ENCODE assay signal across 8 cellular contexts in genomic region chrX:15854712-15855561, GRCh38. TPM values are rescaled to one million over a fixed set of nuclear protein-coding genes. Genes with fewer than 3 reads are reported as not detected.
A peak's percentile ranks its signal among the peaks of the same experiment; 100 is the strongest.
DNase-seq lines count a peak whose midpoint lies in the region; ATAC-seq, FAIRE-seq and TF ChIP-seq lines count a peak whose summit lies in the region.

AP1S2 (minus strand) TSS chrX:15854813; CDS start chrX:15852524, 2,289 bp downstream.

- H3K4me1 ChIP-seq in keratinocyte (ENCODE audit: control insufficient read depth, extremely low read depth, insufficient read depth, low read length): peaks cover 14% of the 10 kb centered on the region

- ATAC-seq in HG03432 (IDR thresholded peaks at IDR 0.05; ENCODE audit: unreplicated experiment): peak; percentile 94

- H3K4me2 ChIP-seq in keratinocyte (ENCODE audit: control insufficient read depth, extremely low read depth, insufficient read depth, low read depth, low read length): peak within 1 kb of the TSS; percentile 92

- H3K9ac ChIP-seq in keratinocyte (ENCODE audit: control insufficient read depth, extremely low read depth, insufficient read depth, low read length): peak within 1 kb of the TSS; percentile 60

- peak within 1 kb of the TSS; percentile 73 for H2AFZ ChIP-seq in keratinocyte (ENCODE audit: control insufficient read depth, low read length)

- no peaks in the 10 kb centered on the region for H3K36me3 ChIP-seq in keratinocyte (ENCODE audit: control insufficient read depth in 2 of 2, extremely low read depth in 1 of 2, insufficient read depth in 2 of 2, low read length in 2 of 2)

- no peaks in the 10 kb centered on the region for H3K9me3 ChIP-seq in keratinocyte (ENCODE audit: control insufficient read depth, low read depth, low read length)

- no peaks in the 10 kb centered on the region for H4K20me1 ChIP-seq in keratinocyte (ENCODE audit: control insufficient read depth, extremely low read depth, insufficient read depth, low read length)

- peak; percentile 36 for FAIRE-seq in keratinocyte (lab: Jason Lieb, UNC)

- TF ChIP-seq CTCF in keratinocyte (optimal IDR thresholded peaks at IDR 0.05 in 1 of 3, IDR thresholded peaks at IDR 0.05 in 1 of 3, conservative IDR thresholded peaks at IDR 0.05 in 1 of 3; ENCODE audit: extremely low read depth in 1 of 3, insufficient read depth in 2 of 3, low read length in 3 of 3): no peak

- no peaks in the 10 kb centered on the region for H3K79me2 ChIP-seq in keratinocyte (ENCODE audit: control insufficient read depth, insufficient read depth, low read length)

- peak within 1 kb of the TSS; percentile 70 to 84 (median 73) for H3K4me3 ChIP-seq in keratinocyte (ENCODE audit: control insufficient read depth in 2 of 3, extremely low read depth in 1 of 3, insufficient read depth in 2 of 3, low read depth in 1 of 3, low read length in 3 of 3)

- peaks cover 11% of the 10 kb centered on the region for H3K27me3 ChIP-seq in keratinocyte (ENCODE audit: control insufficient read depth, extremely low read depth, insufficient read depth, low read length)

- no peak within 1 kb of the TSS for H3K27ac ChIP-seq in keratinocyte (ENCODE audit: control insufficient read depth, insufficient read depth, low read length)

- dilution Hi-C loops in keratinocyte (cut with MboI; ENCODE audit: extremely low pct_ligation_motif_present, low sequenced_read_pairs): no loop called here

- no peaks in the 10 kb centered on the region for H3K9me1 ChIP-seq in keratinocyte (ENCODE audit: control insufficient read depth, extremely low read depth, insufficient read depth, low read length)

- peak; percentile 84 to 89 for DNase-seq in AML-193 (lab: John Stamatoyannopoulos, UW)
- peak; percentile 91 for DNase-seq in NCI-H460 (ENCODE audit: extremely low read depth, low read depth)
- peak; percentile 99 for DNase-seq in activated CD4-positive, CD25-positive, alpha-beta regulatory T cell treated with anti-CD3 and anti-CD28 coated beads, Interleukin-2, amount 50 U/mL, for 72 hours
- peak; percentile 92 for DNase-seq in cerebellar cortex (ENCODE audit: low spot score)
- DNase-seq in keratinocyte (ENCODE audit: low read depth, low spot score): peak; percentile 66
- DNase-seq in stimulated activated CD4-positive, alpha-beta T cell treated with anti-CD3 and anti-CD28 coated beads, Interleukin-12 subunit alpha, Interleukin-12 subunit beta, amount 100 ng/mL, for 48 hours (ENCODE audit: low read depth in 2 of 3, low spot score in 1 of 3): peak; percentile 82 to 93 (median 85)

- peak; percentile 86 for TF ChIP-seq POLR2A in GM19193 (IDR thresholded peaks at IDR 0.05; ENCODE audit: extremely low read depth, insufficient read depth, insufficient read length)

RNA-seq across cellular contexts. Expression of gene AP1S2, which starts in this region (rescaled TPM):
- 27.3 and 32.2 TPM in 2 replicates for total RNA-seq in NCI-H460 (2014; rRNA removed; shearing (Covaris generic))
- polyA plus RNA-seq in NCI-H460 (2014; cell fraction: nucleus; rRNA removed): 12.2 and 32.7 TPM in 2 replicates
- 6.1 to 15.0 TPM (median 7.7 TPM) in 3 replicates for polyA plus RNA-seq in keratinocyte
- 19.5 TPM for polyA plus RNA-seq in keratinocyte (2011; ENCODE audit: low read depth)
- 5.7 and 11.4 TPM in 2 replicates for polyA plus RNA-seq in keratinocyte (2011; cell fraction: cytosol; rRNA removed)
- 3.2 and 5.4 TPM in 2 replicates for polyA plus RNA-seq in keratinocyte (2011; cell fraction: nucleus; rRNA removed)
- polyA plus RNA-seq in keratinocyte (2012; ENCODE audit: low replicate concordance): 9.3 and 10.4 TPM in 2 replicates
- polyA minus RNA-seq in keratinocyte: 1.3 to 9.4 TPM (median 2.7 TPM) in 3 replicates
- 5.9 TPM for polyA minus RNA-seq in keratinocyte (2011; cell fraction: cytosol; rRNA and poly(A)+ RNA removed)
- 0.63 and 2.1 TPM in 2 replicates for polyA minus RNA-seq in keratinocyte (2011; cell fraction: nucleus; rRNA and poly(A)+ RNA removed)
